Comparison of ENCODE assay signal across 18 cellular contexts in genomic region chr2:206422493-206422892, GRCh38. TPM values are rescaled to one million over a fixed set of nuclear protein-coding genes. Genes with fewer than 3 reads are reported as not detected.
DNase-seq lines count a peak whose midpoint lies in the region; ATAC-seq and TF ChIP-seq lines count a peak whose summit lies in the region.
"Had no signal": no experiment of that assay in that cellular context is flagged by ENCODE, and none has a peak within 500 bp of the region (broad histone marks: within the 10 kb centered on the region; RNA-seq: fewer than 3 reads in every experiment).

No MANE protein-coding gene starts in this region.

- no peak for ATAC-seq in body of pancreas
- no peak for ATAC-seq in gastrocnemius medialis

- H3K9me2 ChIP-seq in hepatocyte (replicated peaks; ENCODE audit: insufficient read depth): no peaks in the 10 kb centered on the region

- H3K9me3 ChIP-seq in body of pancreas: no peaks in the 10 kb centered on the region
- H3K9me3 ChIP-seq in hepatocyte (ENCODE audit: low read depth): no peaks in the 10 kb centered on the region
- H3K9me3 ChIP-seq in testis: no peaks in the 10 kb centered on the region
- H3K9me3 ChIP-seq in left ventricle myocardium inferior (replicated peaks): peaks cover 10% of the 10 kb centered on the region
- no peaks in the 10 kb centered on the region for H3K9me3 ChIP-seq in gastrocnemius medialis
- H3K9me3 ChIP-seq: Caco-2 had no signal

- no peak overlapping the region for H2AFZ ChIP-seq in hepatocyte

- H3K27ac ChIP-seq in body of pancreas: no peak overlapping the region
- no peak overlapping the region for H3K27ac ChIP-seq in hepatocyte
- no peak overlapping the region for H3K27ac ChIP-seq in testis
- H3K27ac ChIP-seq in left ventricle myocardium inferior (replicated peaks): no peak overlapping the region
- no peak overlapping the region for H3K27ac ChIP-seq in gastrocnemius medialis
- H3K27ac ChIP-seq: RWPE1, SJCRH30 had no signal

- no peak for TF ChIP-seq CTCF in body of pancreas (IDR thresholded peaks at IDR 0.05)
- no peak for TF ChIP-seq CTCF in hepatocyte (IDR thresholded peaks at IDR 0.05; ENCODE audit: poor library complexity)
- TF ChIP-seq CTCF in testis (IDR thresholded peaks at IDR 0.05): no peak
- no peak for TF ChIP-seq CTCF in left ventricle myocardium inferior (IDR thresholded peaks at IDR 0.05; ENCODE audit: borderline replicate concordance)
- no peak for TF ChIP-seq CTCF in gastrocnemius medialis (IDR thresholded peaks at IDR 0.05 in 4 of 5, conservative IDR thresholded peaks at IDR 0.05 in 1 of 5)

- H3K36me3 ChIP-seq in body of pancreas (replicated peaks in 1 of 2; ENCODE audit: insufficient read depth in 1 of 2, low read depth in 2 of 2) (no peaks in the 10 kb centered on the region), hepatocyte (replicated peaks; ENCODE audit: insufficient read depth, low read depth) (no peaks in the 10 kb centered on the region), testis (ENCODE audit: low read depth, missing control alignments) (no peaks in the 10 kb centered on the region), left ventricle myocardium inferior (no peaks in the 10 kb centered on the region), gastrocnemius medialis (no peaks in the 10 kb centered on the region)
- H3K36me3 ChIP-seq: SJCRH30 had no signal

- TF ChIP-seq POLR2A in body of pancreas (IDR thresholded peaks at IDR 0.05) (no peak), testis (IDR thresholded peaks at IDR 0.05) (no peak), gastrocnemius medialis (IDR thresholded peaks at IDR 0.05) (no peak)

- H3K4me1 ChIP-seq in body of pancreas (no peaks in the 10 kb centered on the region), hepatocyte (ENCODE audit: insufficient read depth) (no peaks in the 10 kb centered on the region), testis (peaks cover 7% of the 10 kb centered on the region), left ventricle myocardium inferior (no peaks in the 10 kb centered on the region), gastrocnemius medialis (no peaks in the 10 kb centered on the region)
- H3K4me1 ChIP-seq: Caco-2, SJCRH30 had no signal

- DNase-seq in M059J (ENCODE audit: low read depth) (peak; percentile 13), body of pancreas (peak in 3 of 4 donors; percentile 28 to 55 (median 37)), hepatocyte (ENCODE audit: low spot score) (peak; percentile 27), testis (peak; percentile 69), left ventricle myocardium inferior (no peak), NCI-H2081 treated with DMSO at 0.1 percent for 48 hours (lab: John Stamatoyannopoulos, UW) (no peak), gastrocnemius medialis (no peak)
- DNase-seq: C1 segment of cervical spinal cord, HCEC 1CT, NCI-H146, NCI-H2107, NCI-H345, NCI-H526 treated with DMSO at 0.1 percent for 48 hours, OCI-M1, SJCRH30 had no signal

- H3K79me2 ChIP-seq in hepatocyte: no peaks in the 10 kb centered on the region

- peak overlapping the region; percentile 18 for H3K4me2 ChIP-seq in hepatocyte

- intact Hi-C loops in body of pancreas (cut with DNase I) (no loop called here), testis (cut with DNase I; ENCODE audit: low total_unique reads) (no loop called here), left ventricle myocardium inferior (cut with micrococcal nuclease) (no loop called here), gastrocnemius medialis (cut with DNase I; ENCODE audit: low total_unique reads) (no loop called here)

- in situ Hi-C loops in gastrocnemius medialis (cut with MboI; ENCODE audit: low sequenced_read_pairs in 4 of 4): no loop called here

- H3K27me3 ChIP-seq in body of pancreas: no peaks in the 10 kb centered on the region
- H3K27me3 ChIP-seq in hepatocyte: no peaks in the 10 kb centered on the region
- no peaks in the 10 kb centered on the region for H3K27me3 ChIP-seq in testis
- H3K27me3 ChIP-seq in left ventricle myocardium inferior (ENCODE audit: low read depth): no peaks in the 10 kb centered on the region
- no peaks in the 10 kb centered on the region for H3K27me3 ChIP-seq in gastrocnemius medialis
- H3K27me3 ChIP-seq: SJCRH30 had no signal

- H3K4me3 ChIP-seq in body of pancreas (no peak overlapping the region), hepatocyte (no peak overlapping the region), testis (no peak overlapping the region), left ventricle myocardium inferior (no peak overlapping the region), gastrocnemius medialis (no peak overlapping the region)
- H3K4me3 ChIP-seq: GM12878, SJCRH30 had no signal

- no peaks in the 10 kb centered on the region for H4K20me1 ChIP-seq in hepatocyte (ENCODE audit: insufficient read depth, poor library complexity, severe bottlenecking)

RNA-seq across cellular contexts. Expression of gene ADAM23, which starts 20.8 kb away (rescaled TPM):
- 0.25 TPM in 1 of 2 replicates, not detected in the other for total RNA-seq in M059J (2014; rRNA removed; shearing (Covaris generic))
- total RNA-seq in body of pancreas (under 1 TPM; under 0.01 to 0.26 TPM), hepatocyte (2.0 and 2.8 TPM in 2 replicates), testis (10 to 100 TPM; 19.5 to 24.2 TPM), left ventricle myocardium inferior (61.2 TPM), gastrocnemius medialis (1 to 10 TPM in 3 of 4 donors, under 1 TPM in 1; 0.65 to 2.4 (median 1.6) TPM)
- polyA plus RNA-seq in hepatocyte (2.7 and 3.3 TPM in 2 replicates), testis (ENCODE audit: insufficient read depth, low read depth, low replicate concordance) (14.5 TPM)

Comparison
In these comparisons a context has a peak if more than half of its experiments do, and no peak if none do; other contexts are left out.
1. DNase-seq: peak in M059J (single experiment), body of pancreas (3 of 4), hepatocyte (single experiment) and testis (single experiment); none in left ventricle myocardium inferior (single experiment), NCI-H2081 treated with DMSO at 0.1 percent for 48 hours (single experiment) and gastrocnemius medialis (0 of 2).